Comparison of ENCODE assay signal across 8 cellular contexts in genomic region chr7:143288836-143289235, GRCh38. TPM values are rescaled to one million over a fixed set of nuclear protein-coding genes. Genes with fewer than 3 reads are reported as not detected.
DNase-seq lines count a peak whose midpoint lies in the region; ATAC-seq and TF ChIP-seq lines count a peak whose summit lies in the region.

No MANE protein-coding gene starts in this region.

- WGBS in mesodermal cell (ENCODE audit: insufficient coverage in 2 of 2), 2 experiments = 2 to 3% methylated on average over 5 to 8 of the region's 11 CpGs

- H3K9me3 ChIP-seq in HUES6 (ENCODE audit: control insufficient read depth, insufficient read depth, low read depth, low read length) (peaks cover 11% of the 10 kb centered on the region), mesodermal cell (ENCODE audit: control insufficient read depth, low read length) (peaks cover 12% of the 10 kb centered on the region)

- H3K4me3 ChIP-seq in HUES6 (ENCODE audit: low read depth, low read length) (peak overlapping the region; percentile 83), brain microvascular endothelial cell (ENCODE audit: low read depth, low read length) (peak overlapping the region; percentile 87), mesodermal cell (ENCODE audit: extremely low read depth, insufficient read depth, low read length, poor library complexity, severe bottlenecking) (peak overlapping the region; percentile 86)

- peak; percentile 29 for DNase-seq in Daoy (ENCODE audit: low read depth)
- peak; percentile 11 for DNase-seq in brain microvascular endothelial cell
- no peak for DNase-seq in MV-4-11 (lab: John Stamatoyannopoulos, UW)

- TF ChIP-seq CTCF in brain microvascular endothelial cell (IDR thresholded peaks at IDR 0.05; ENCODE audit: low read depth, low read length, missing control alignments) = no peak

- H3K36me3 ChIP-seq in HUES6 (ENCODE audit: control insufficient read depth, insufficient read depth, low read length) = peaks cover 38% of the 10 kb centered on the region
- H3K36me3 ChIP-seq in brain microvascular endothelial cell (replicated peaks) = peaks cover 14% of the 10 kb centered on the region
- H3K36me3 ChIP-seq in mesodermal cell (ENCODE audit: control insufficient read depth, insufficient read depth, low read length) = peaks cover 40% of the 10 kb centered on the region

- H3K4me1 ChIP-seq in HUES6 (ENCODE audit: control insufficient read depth, insufficient read depth, low read length) (peaks cover 32% of the 10 kb centered on the region), mesodermal cell (ENCODE audit: control insufficient read depth, insufficient read depth, low read length, poor library complexity, severe bottlenecking) (peaks cover 22% of the 10 kb centered on the region)

- no peak for ATAC-seq in HG03520 (IDR thresholded peaks at IDR 0.05; ENCODE audit: unreplicated experiment)
- ATAC-seq in HG02852 (IDR thresholded peaks at IDR 0.05; ENCODE audit: unreplicated experiment) = no peak
- ATAC-seq in HG02571 (IDR thresholded peaks at IDR 0.05; ENCODE audit: unreplicated experiment) = no peak

- in situ Hi-C loops in brain microvascular endothelial cell (cut with HindIII; ENCODE audit: low pct_ligation_motif_present, low sequenced_read_pairs) = no loop called here

- H3K27me3 ChIP-seq in HUES6 (ENCODE audit: control insufficient read depth, insufficient read depth, low read length) (peaks cover 21% of the 10 kb centered on the region), brain microvascular endothelial cell (replicated peaks) (no peaks in the 10 kb centered on the region)

- H3K27ac ChIP-seq in HUES6 (ENCODE audit: low read depth, low read length) (peak overlapping the region; percentile 90), brain microvascular endothelial cell (peak overlapping the region; percentile 93), mesodermal cell (ENCODE audit: low read depth, low read length, severe bottlenecking) (peak overlapping the region; percentile 85)

- H3K9ac ChIP-seq in HUES6 (ENCODE audit: low read length) = peak overlapping the region; percentile 93

RNA-seq across cellular contexts. Expression of gene CASP2, which starts 0.7 kb away (rescaled TPM):
- 16.0 and 21.4 TPM in 2 replicates for total RNA-seq in Daoy (2014; rRNA removed; shearing (Covaris generic))
- 19.0 TPM for polyA plus RNA-seq in mesodermal cell (2013, experiment 1 of 2)
- polyA plus RNA-seq in mesodermal cell (2013, experiment 2 of 2) = 16.4 TPM

RNA-seq across cellular contexts. Expression of gene TMEM139, which starts 4.1 kb away (rescaled TPM):
- total RNA-seq in Daoy (2014; rRNA removed; shearing (Covaris generic)) = not detected in 2 replicates
- polyA plus RNA-seq in mesodermal cell (2013, experiment 1 of 2) = not detected
- polyA plus RNA-seq in mesodermal cell (2013, experiment 2 of 2) = not detected

RNA-seq across cellular contexts. Expression of gene GSTK1, which starts 25.6 kb away (rescaled TPM):
- total RNA-seq in Daoy (2014; rRNA removed; shearing (Covaris generic)) = 90.7 and 95.8 TPM in 2 replicates
- 89.5 TPM for polyA plus RNA-seq in mesodermal cell (2013, experiment 1 of 2)
- 79.0 TPM for polyA plus RNA-seq in mesodermal cell (2013, experiment 2 of 2)

RNA-seq across cellular contexts. Expression of gene CLCN1, which starts 27.1 kb away (rescaled TPM):
- total RNA-seq in Daoy (2014; rRNA removed; shearing (Covaris generic)) = 0.23 TPM in 1 of 2 replicates, not detected in the other
- not detected for polyA plus RNA-seq in mesodermal cell (2013, experiment 1 of 2)
- not detected for polyA plus RNA-seq in mesodermal cell (2013, experiment 2 of 2)
